In the genomic region with DNA sequence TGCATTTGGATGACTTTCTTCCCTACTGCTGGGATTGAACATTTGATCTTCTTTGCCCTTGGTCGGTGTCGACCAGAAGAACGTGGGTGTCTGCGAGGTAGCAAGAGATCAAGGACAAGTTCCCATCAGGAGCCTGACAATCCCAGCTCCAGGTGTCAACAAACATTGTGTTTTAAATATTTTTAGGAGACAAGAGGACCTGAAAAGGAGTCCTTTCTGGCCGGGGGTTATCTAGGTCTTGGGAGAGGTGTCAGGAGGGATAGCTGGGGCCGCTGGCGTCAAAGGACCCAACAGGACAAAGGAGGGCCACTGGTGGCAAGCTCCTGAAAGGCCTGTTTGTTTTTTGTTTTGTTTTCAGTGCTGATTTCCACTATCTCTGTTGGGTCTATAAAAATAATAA, we compare ENCODE assay signal across 1 cellular context.
TF ChIP-seq lines count a peak whose summit lies in the region.

No MANE protein-coding gene starts in this region.

TF ChIP-seq in GM23338, 12 proteins besides CTCF, POLR2A, EP300 and RAD21 (continued from another document):
- TF ChIP-seq, protein P1, sequence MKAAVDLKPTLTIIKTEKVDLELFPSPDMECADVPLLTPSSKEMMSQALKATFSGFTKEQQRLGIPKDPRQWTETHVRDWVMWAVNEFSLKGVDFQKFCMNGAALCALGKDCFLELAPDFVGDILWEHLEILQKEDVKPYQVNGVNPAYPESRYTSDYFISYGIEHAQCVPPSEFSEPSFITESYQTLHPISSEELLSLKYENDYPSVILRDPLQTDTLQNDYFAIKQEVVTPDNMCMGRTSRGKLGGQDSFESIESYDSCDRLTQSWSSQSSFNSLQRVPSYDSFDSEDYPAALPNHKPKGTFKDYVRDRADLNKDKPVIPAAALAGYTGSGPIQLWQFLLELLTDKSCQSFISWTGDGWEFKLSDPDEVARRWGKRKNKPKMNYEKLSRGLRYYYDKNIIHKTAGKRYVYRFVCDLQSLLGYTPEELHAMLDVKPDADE (IDR thresholded peaks at IDR 0.05): no peak
